In genomic region chr11:66371627-66372415, GRCh38 we compare ENCODE assay signal across 1 cellular context.
TF ChIP-seq lines count a peak whose summit lies in the region.

TSS of gene SLC29A2 (minus strand) at chr11:66371760. CDS start at chr11:66371591, 169 bp downstream.

TF ChIP-seq in H1, 55 proteins besides CTCF, POLR2A, EP300 and RAD21 (continued from another document):
- TF ChIP-seq ASH2L (IDR thresholded peaks at IDR 0.05; ENCODE audit: low read length) (peak; percentile 64), CREB1 (IDR thresholded peaks at IDR 0.05) (no peak), EZH2 (IDR thresholded peaks at IDR 0.05; ENCODE audit: low read depth, low read length, severe bottlenecking) (no peak), SP1 (IDR thresholded peaks at IDR 0.05; ENCODE audit: low read depth, low read length) (peak; percentile 40; the same call in 1 of the 2 replicates), NANOG (IDR thresholded peaks at IDR 0.05; ENCODE audit: insufficient read depth, low read depth, low read length, poor library complexity, severe bottlenecking) (no peak), NRF1 (IDR thresholded peaks at IDR 0.05; ENCODE audit: low read depth, low read length) (no peak), ATF3 (IDR thresholded peaks at IDR 0.05; ENCODE audit: insufficient read depth, low read depth, low read length) (no peak), RXRA (IDR thresholded peaks at IDR 0.05; ENCODE audit: insufficient read depth, low read depth, low read length) (no peak), BCL11A (IDR thresholded peaks at IDR 0.05; ENCODE audit: low read depth in 2 of 2, low read length in 2 of 2) (no peak), YY1 (IDR thresholded peaks at IDR 0.05; ENCODE audit: low read depth, low read length) (no peak), KDM4A (IDR thresholded peaks at IDR 0.05; ENCODE audit: low read depth, low read length, severe bottlenecking) (peak; percentile 24), EGR1 (IDR thresholded peaks at IDR 0.05; ENCODE audit: borderline replicate concordance, low read depth, low read length) (peak; percentile 76), JUND (IDR thresholded peaks at IDR 0.05; ENCODE audit: low read length) (no peak), BACH1 (IDR thresholded peaks at IDR 0.05; ENCODE audit: low read length) (no peak), TAF1 (IDR thresholded peaks at IDR 0.05; ENCODE audit: low read depth, low read length) (0 out of 2 replicates have a peak, but pooled peaks have one; percentile 3), TBP (IDR thresholded peaks at IDR 0.05; ENCODE audit: low read depth, low read length) (no peak; the same call in 1 of the 2 replicates), TCF12 (IDR thresholded peaks at IDR 0.05; ENCODE audit: low read depth, low read length) (no peak), SP4 (IDR thresholded peaks at IDR 0.05; ENCODE audit: low read length) (peak; percentile 57; the same call in 1 of the 2 replicates), TAF7 (optimal IDR thresholded peaks at IDR 0.05; ENCODE audit: borderline replicate concordance, low read depth, low read length) (peak; percentile 49), RNF2 (IDR thresholded peaks at IDR 0.05; ENCODE audit: borderline replicate concordance, low read depth, low read length, missing control alignments, poor library complexity, severe bottlenecking) (no peak), ZNF274 (IDR thresholded peaks at IDR 0.05; ENCODE audit: borderline replicate concordance, extremely low read depth, low read length) (no peak), HDAC6 (IDR thresholded peaks at IDR 0.05; ENCODE audit: low read depth, low read length) (no peak), PHF8 (conservative IDR thresholded peaks at IDR 0.05; ENCODE audit: low read depth, low read length) (peak; percentile 67), POU5F1 (IDR thresholded peaks at IDR 0.05; ENCODE audit: low read depth, low read length) (no peak), SIN3A (conservative IDR thresholded peaks at IDR 0.05 in 1 of 2, IDR thresholded peaks at IDR 0.05 in 1 of 2; ENCODE audit: low read depth in 1 of 2, low read length in 2 of 2) (0 out of 4 replicates have a peak, but pooled peaks of 1 of the 2 experiments have one; percentile 12), SIX5 (IDR thresholded peaks at IDR 0.05; ENCODE audit: low read depth, low read length) (no peak), MAFK (IDR thresholded peaks at IDR 0.05; ENCODE audit: low read depth, low read length) (no peak), RBBP5 (IDR thresholded peaks at IDR 0.05; ENCODE audit: borderline replicate concordance, low read depth, low read length) (0 out of 2 replicates have a peak, but pooled peaks have one; percentile 28), HDAC2 (IDR thresholded peaks at IDR 0.05; ENCODE audit: borderline replicate concordance in 1 of 2, low read depth in 2 of 2, low read length in 2 of 2) (no peak), SP2 (IDR thresholded peaks at IDR 0.05; ENCODE audit: low read length) (no peak), ATF2 (IDR thresholded peaks at IDR 0.05; ENCODE audit: low read length) (no peak), BRCA1 (IDR thresholded peaks at IDR 0.05; ENCODE audit: low read depth, low read length) (no peak), CHD7 (IDR thresholded peaks at IDR 0.05; ENCODE audit: insufficient replicate concordance, low read length) (no peak), E2F6 (IDR thresholded peaks at IDR 0.05) (no peak), CHD2 (IDR thresholded peaks at IDR 0.05; ENCODE audit: low read length) (no peak)
